ENCODE assay signal across 1 cellular context in genomic region chr19:55340144-55340783, GRCh38.
TF ChIP-seq lines count a peak whose summit lies in the region.

No MANE protein-coding gene starts in this region.

TF ChIP-seq in H1, 55 proteins besides CTCF, POLR2A, EP300 and RAD21:
- no peak for TF ChIP-seq EGR1 (IDR thresholded peaks at IDR 0.05; ENCODE audit: borderline replicate concordance, low read depth, low read length)
- TF ChIP-seq, protein P1, sequence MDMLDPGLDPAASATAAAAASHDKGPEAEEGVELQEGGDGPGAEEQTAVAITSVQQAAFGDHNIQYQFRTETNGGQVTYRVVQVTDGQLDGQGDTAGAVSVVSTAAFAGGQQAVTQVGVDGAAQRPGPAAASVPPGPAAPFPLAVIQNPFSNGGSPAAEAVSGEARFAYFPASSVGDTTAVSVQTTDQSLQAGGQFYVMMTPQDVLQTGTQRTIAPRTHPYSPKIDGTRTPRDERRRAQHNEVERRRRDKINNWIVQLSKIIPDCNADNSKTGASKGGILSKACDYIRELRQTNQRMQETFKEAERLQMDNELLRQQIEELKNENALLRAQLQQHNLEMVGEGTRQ (IDR thresholded peaks at IDR 0.05; ENCODE audit: low read length): no peak
- TF ChIP-seq KDM5A (IDR thresholded peaks at IDR 0.05; ENCODE audit: low read length): no peak
- TF ChIP-seq JUND (IDR thresholded peaks at IDR 0.05; ENCODE audit: low read length): no peak
- no peak for TF ChIP-seq PHF8 (conservative IDR thresholded peaks at IDR 0.05; ENCODE audit: low read depth, low read length)
- no peak for TF ChIP-seq YY1 (IDR thresholded peaks at IDR 0.05; ENCODE audit: low read depth, low read length)
- no peak for TF ChIP-seq ASH2L (IDR thresholded peaks at IDR 0.05; ENCODE audit: low read length)
